20 cellular contexts compared by ENCODE assay signal in genomic region chr4:25032126-25032525, GRCh38. TPM values are rescaled to one million over a fixed set of nuclear protein-coding genes. Genes with fewer than 3 reads are reported as not detected.
DNase-seq lines count a peak whose midpoint lies in the region; TF ChIP-seq lines count a peak whose summit lies in the region.
"Had no signal": no experiment of that assay in that cellular context is flagged by ENCODE, and none has a peak within 500 bp of the region (broad histone marks: within the 10 kb centered on the region; RNA-seq: fewer than 3 reads in every experiment).

No MANE protein-coding gene starts in this region.

- H3K4me3 ChIP-seq in cardiac fibroblast (replicated peaks in 1 of 2; ENCODE audit: low read depth in 2 of 2, low read length in 2 of 2) = no peak overlapping the region
- H3K4me3 ChIP-seq: hepatocyte, mucosa of descending colon, ovary had no signal

- no peak overlapping the region for H3K27ac Mint-ChIP-seq in nephron progenitor cell
- H3K27ac Mint-ChIP-seq: dendritic cell treated with granulocyte-macrophage colony-stimulating factor and Interleukin-4, amounts not matched to agents 40 ng/mL and 50 ng/mL, for 4 days; T-helper 17 cell had no signal

- peaks cover 74% of the 10 kb centered on the region for H3K27me3 Mint-ChIP-seq in nephron progenitor cell (ENCODE audit: low read depth, poor library complexity)

- H3K36me3 Mint-ChIP-seq in nephron progenitor cell (ENCODE audit: low read depth) = no peaks in the 10 kb centered on the region

- H3K4me1 Mint-ChIP-seq in nephron progenitor cell = peaks cover 31% of the 10 kb centered on the region

- DNase-seq in Daoy (ENCODE audit: low read depth) (peak; percentile 30), HuH-7.5 (ENCODE audit: low spot score) (peak; percentile 47), cardiac fibroblast (ENCODE audit: low read depth in 2 of 2) (peak; percentile 21 to 23), nephron progenitor cell (no peak), HUDEP-2 (lab: John Stamatoyannopoulos, UW; ENCODE audit: unreplicated experiment in 76 of 76) (no peak), GF-D8 (lab: John Stamatoyannopoulos, UW) (no peak), ecto neural progenitor cell (ENCODE audit: low spot score) (no peak), DMS114 treated with DMSO at 0.1 percent for 48 hours (lab: John Stamatoyannopoulos, UW; ENCODE audit: unreplicated experiment) (no peak)
- DNase-seq: activated effector memory CD4-positive, alpha-beta T cell treated with Interleukin-2 at 50 U/mL for 16 hours; DMS79; kidney; mucosa of descending colon; NCI-H1436 treated with DMSO at 0.1 percent for 48 hours; NCI-H226; ovary; SHP77 treated with DMSO at 0.1 percent for 48 hours; small intestine; T-helper 17 cell had no signal

- TF ChIP-seq CTCF in cardiac fibroblast (IDR thresholded peaks at IDR 0.05; ENCODE audit: low read depth, low read length) = no peak
- no peak for TF ChIP-seq CTCF in nephron progenitor cell (IDR thresholded peaks at IDR 0.05)

- peaks cover 12% of the 10 kb centered on the region for H3K9me3 Mint-ChIP-seq in nephron progenitor cell

- H3K4me3 Mint-ChIP-seq in nephron progenitor cell = peak overlapping the region; percentile 86
- H3K4me3 Mint-ChIP-seq: dendritic cell treated with granulocyte-macrophage colony-stimulating factor and Interleukin-4, amounts not matched to agents 40 ng/mL and 50 ng/mL, for 4 days; T-helper 17 cell had no signal

RNA-seq across cellular contexts. Expression of gene LGI2, which starts 1.4 kb away (rescaled TPM):
- total RNA-seq in Daoy (2014; rRNA removed; shearing (Covaris generic)) = 0.03 and 0.06 TPM in 2 replicates
- total RNA-seq: T-helper 17 cell had no signal

Comparison
In these comparisons a context has a peak if more than half of its experiments do, and no peak if none do; other contexts are left out.
1. DNase-seq: peak in Daoy (single experiment), HuH-7.5 (single experiment) and cardiac fibroblast (2 of 2); none in nephron progenitor cell (single experiment), HUDEP-2 (0 of 76), GF-D8 (single experiment), ecto neural progenitor cell (single experiment) and DMS114 treated with DMSO at 0.1 percent for 48 hours (single experiment).